In the genomic region with DNA sequence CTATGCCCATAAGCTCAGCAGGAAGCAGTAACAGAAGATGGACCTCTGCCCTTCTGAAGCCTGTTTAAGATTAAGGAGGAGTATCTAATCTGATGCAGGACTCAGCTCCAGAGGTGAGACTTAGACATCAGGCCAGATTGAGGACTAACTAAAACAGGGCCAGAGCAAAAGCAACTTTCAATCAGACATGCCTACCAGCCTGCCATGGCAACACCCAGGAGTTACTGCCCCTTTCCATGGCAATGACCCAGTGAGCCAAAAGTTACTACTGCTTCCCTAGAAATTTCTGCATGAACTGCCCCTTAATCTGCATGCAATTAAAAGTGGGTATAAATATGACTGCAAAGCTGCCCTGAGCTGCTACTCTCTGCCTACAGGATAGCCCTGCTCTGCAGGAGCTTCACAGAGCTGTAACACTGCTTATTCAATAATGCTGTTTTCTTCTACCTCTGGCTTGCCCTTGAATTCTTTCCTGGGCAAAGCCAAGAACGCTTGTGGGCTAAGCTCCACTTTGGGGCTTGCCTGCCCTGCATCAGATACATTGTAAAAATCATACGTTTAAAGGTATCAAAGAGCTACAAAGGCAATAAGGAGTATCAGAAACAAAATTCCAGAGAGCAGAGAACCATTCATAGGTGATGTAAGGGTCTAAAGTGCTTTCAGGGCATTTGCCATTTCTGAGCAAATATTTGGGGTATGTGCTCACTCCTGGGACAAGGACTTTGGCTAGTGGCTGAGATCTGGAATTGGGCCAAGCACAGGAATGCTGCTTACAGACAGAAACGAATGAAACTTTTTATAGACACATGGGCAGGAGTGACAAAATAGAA, we compare ENCODE assay signal across 1 cellular context.
TF ChIP-seq lines count a peak whose summit lies in the region.

No MANE protein-coding gene starts in this region.

TF ChIP-seq in HepG2, 621 proteins besides CTCF, POLR2A, EP300 and RAD21 (continued from another document and continues in another):
- TF ChIP-seq DZIP1 (CRISPR knock-in tag; IDR thresholded peaks at IDR 0.05): no peak
- no peak for TF ChIP-seq ZNF253 (CRISPR knock-in tag; IDR thresholded peaks at IDR 0.05; ENCODE audit: borderline replicate concordance)
- no peak for TF ChIP-seq ZNF570 (CRISPR knock-in tag; IDR thresholded peaks at IDR 0.05; ENCODE audit: borderline replicate concordance)
- TF ChIP-seq HHEX (CRISPR knock-in tag; IDR thresholded peaks at IDR 0.05): no peak
- peak; percentile 66 for TF ChIP-seq FOXA3 (CRISPR knock-in tag; IDR thresholded peaks at IDR 0.05)
- no peak for TF ChIP-seq ZNF768 (CRISPR knock-in tag; IDR thresholded peaks at IDR 0.05)
- no peak for TF ChIP-seq REPIN1 (CRISPR knock-in tag; IDR thresholded peaks at IDR 0.05; ENCODE audit: borderline replicate concordance, low read depth)
- TF ChIP-seq, protein P1, sequence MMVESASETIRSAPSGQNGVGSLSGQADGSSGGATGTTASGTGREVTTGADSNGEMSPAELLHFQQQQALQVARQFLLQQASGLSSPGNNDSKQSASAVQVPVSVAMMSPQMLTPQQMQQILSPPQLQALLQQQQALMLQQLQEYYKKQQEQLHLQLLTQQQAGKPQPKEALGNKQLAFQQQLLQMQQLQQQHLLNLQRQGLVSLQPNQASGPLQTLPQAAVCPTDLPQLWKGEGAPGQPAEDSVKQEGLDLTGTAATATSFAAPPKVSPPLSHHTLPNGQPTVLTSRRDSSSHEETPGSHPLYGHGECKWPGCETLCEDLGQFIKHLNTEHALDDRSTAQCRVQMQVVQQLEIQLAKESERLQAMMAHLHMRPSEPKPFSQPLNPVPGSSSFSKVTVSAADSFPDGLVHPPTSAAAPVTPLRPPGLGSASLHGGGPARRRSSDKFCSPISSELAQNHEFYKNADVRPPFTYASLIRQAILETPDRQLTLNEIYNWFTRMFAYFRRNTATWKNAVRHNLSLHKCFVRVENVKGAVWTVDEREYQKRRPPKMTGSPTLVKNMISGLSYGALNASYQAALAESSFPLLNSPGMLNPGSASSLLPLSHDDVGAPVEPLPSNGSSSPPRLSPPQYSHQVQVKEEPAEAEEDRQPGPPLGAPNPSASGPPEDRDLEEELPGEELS (CRISPR knock-in tag; IDR thresholded peaks at IDR 0.05): 0 out of 2 replicates have a peak, but pooled peaks have one; percentile 4
- TF ChIP-seq ZNF251 (CRISPR knock-in tag; IDR thresholded peaks at IDR 0.05): no peak
- TF ChIP-seq, protein P2, sequence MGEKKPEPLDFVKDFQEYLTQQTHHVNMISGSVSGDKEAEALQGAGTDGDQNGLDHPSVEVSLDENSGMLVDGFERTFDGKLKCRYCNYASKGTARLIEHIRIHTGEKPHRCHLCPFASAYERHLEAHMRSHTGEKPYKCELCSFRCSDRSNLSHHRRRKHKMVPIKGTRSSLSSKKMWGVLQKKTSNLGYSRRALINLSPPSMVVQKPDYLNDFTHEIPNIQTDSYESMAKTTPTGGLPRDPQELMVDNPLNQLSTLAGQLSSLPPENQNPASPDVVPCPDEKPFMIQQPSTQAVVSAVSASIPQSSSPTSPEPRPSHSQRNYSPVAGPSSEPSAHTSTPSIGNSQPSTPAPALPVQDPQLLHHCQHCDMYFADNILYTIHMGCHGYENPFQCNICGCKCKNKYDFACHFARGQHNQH (CRISPR knock-in tag; IDR thresholded peaks at IDR 0.05): peak; percentile 45
- no peak for TF ChIP-seq ZNF75D (CRISPR knock-in tag; IDR thresholded peaks at IDR 0.05; ENCODE audit: borderline replicate concordance)
- TF ChIP-seq ARNT (IDR thresholded peaks at IDR 0.05): no peak
- no peak for TF ChIP-seq ZSCAN22 (CRISPR knock-in tag; IDR thresholded peaks at IDR 0.05)
- no peak for TF ChIP-seq ZNF646 (CRISPR knock-in tag; IDR thresholded peaks at IDR 0.05)
- TF ChIP-seq BCL6 (CRISPR knock-in tag; IDR thresholded peaks at IDR 0.05): no peak; the same call in 1 of the 2 replicates
- peak; percentile 83 for TF ChIP-seq GATAD2A (CRISPR knock-in tag; IDR thresholded peaks at IDR 0.05)
- TF ChIP-seq, protein P3, sequence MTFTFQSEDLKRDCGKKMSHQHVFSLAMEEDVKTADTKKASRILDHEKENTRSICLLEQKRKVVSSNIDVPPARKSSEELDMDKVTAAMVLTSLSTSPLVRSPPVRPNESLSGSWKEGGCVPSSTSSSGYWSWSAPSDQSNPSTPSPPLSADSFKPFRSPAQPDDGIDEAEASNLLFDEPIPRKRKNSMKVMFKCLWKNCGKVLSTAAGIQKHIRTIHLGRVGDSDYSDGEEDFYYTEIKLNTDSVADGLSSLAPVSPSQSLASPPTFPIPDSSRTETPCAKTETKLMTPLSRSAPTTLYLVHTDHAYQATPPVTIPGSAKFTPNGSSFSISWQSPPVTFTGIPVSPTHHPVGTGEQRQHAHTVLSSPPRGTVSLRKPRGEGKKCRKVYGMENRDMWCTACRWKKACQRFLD (CRISPR knock-in tag; IDR thresholded peaks at IDR 0.05; ENCODE audit: borderline replicate concordance): no peak
- TF ChIP-seq ZNF615 (CRISPR knock-in tag; IDR thresholded peaks at IDR 0.05; ENCODE audit: borderline replicate concordance): no peak
- TF ChIP-seq TAF15 (IDR thresholded peaks at IDR 0.05; ENCODE audit: low read depth, low read length, poor library complexity, severe bottlenecking): no peak
- TF ChIP-seq ZNF672 (CRISPR knock-in tag; IDR thresholded peaks at IDR 0.05): no peak
- TF ChIP-seq SMC3 (IDR thresholded peaks at IDR 0.05; ENCODE audit: low read length): no peak
- TF ChIP-seq TOPORS (CRISPR knock-in tag; IDR thresholded peaks at IDR 0.05): no peak
- 0 out of 2 replicates have a peak, but pooled peaks have one; percentile 35 for TF ChIP-seq ZSCAN31 (CRISPR knock-in tag; IDR thresholded peaks at IDR 0.05; ENCODE audit: low read depth)
- no peak for TF ChIP-seq NR2C2 (CRISPR knock-in tag; IDR thresholded peaks at IDR 0.05; ENCODE audit: borderline replicate concordance)
- no peak for TF ChIP-seq E2F1 (CRISPR knock-in tag; IDR thresholded peaks at IDR 0.05)
- TF ChIP-seq, protein P4, sequence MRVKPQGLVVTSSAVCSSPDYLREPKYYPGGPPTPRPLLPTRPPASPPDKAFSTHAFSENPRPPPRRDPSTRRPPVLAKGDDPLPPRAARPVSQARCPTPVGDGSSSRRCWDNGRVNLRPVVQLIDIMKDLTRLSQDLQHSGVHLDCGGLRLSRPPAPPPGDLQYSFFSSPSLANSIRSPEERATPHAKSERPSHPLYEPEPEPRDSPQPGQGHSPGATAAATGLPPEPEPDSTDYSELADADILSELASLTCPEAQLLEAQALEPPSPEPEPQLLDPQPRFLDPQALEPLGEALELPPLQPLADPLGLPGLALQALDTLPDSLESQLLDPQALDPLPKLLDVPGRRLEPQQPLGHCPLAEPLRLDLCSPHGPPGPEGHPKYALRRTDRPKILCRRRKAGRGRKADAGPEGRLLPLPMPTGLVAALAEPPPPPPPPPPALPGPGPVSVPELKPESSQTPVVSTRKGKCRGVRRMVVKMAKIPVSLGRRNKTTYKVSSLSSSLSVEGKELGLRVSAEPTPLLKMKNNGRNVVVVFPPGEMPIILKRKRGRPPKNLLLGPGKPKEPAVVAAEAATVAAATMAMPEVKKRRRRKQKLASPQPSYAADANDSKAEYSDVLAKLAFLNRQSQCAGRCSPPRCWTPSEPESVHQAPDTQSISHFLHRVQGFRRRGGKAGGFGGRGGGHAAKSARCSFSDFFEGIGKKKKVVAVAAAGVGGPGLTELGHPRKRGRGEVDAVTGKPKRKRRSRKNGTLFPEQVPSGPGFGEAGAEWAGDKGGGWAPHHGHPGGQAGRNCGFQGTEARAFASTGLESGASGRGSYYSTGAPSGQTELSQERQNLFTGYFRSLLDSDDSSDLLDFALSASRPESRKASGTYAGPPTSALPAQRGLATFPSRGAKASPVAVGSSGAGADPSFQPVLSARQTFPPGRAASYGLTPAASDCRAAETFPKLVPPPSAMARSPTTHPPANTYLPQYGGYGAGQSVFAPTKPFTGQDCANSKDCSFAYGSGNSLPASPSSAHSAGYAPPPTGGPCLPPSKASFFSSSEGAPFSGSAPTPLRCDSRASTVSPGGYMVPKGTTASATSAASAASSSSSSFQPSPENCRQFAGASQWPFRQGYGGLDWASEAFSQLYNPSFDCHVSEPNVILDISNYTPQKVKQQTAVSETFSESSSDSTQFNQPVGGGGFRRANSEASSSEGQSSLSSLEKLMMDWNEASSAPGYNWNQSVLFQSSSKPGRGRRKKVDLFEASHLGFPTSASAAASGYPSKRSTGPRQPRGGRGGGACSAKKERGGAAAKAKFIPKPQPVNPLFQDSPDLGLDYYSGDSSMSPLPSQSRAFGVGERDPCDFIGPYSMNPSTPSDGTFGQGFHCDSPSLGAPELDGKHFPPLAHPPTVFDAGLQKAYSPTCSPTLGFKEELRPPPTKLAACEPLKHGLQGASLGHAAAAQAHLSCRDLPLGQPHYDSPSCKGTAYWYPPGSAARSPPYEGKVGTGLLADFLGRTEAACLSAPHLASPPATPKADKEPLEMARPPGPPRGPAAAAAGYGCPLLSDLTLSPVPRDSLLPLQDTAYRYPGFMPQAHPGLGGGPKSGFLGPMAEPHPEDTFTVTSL (CRISPR knock-in tag; IDR thresholded peaks at IDR 0.05; ENCODE audit: borderline replicate concordance): peak; percentile 82; the same call in 1 of the 2 replicates
- TF ChIP-seq ZNF20 (CRISPR knock-in tag; IDR thresholded peaks at IDR 0.05): no peak
- peak; percentile 52 for TF ChIP-seq SAP130 (CRISPR knock-in tag; IDR thresholded peaks at IDR 0.05; ENCODE audit: low read depth)
- TF ChIP-seq ZSCAN21 (CRISPR knock-in tag; IDR thresholded peaks at IDR 0.05; ENCODE audit: borderline replicate concordance): no peak
- TF ChIP-seq HNRNPH1 (optimal IDR thresholded peaks at IDR 0.05; ENCODE audit: low read depth, low read length): no peak
- TF ChIP-seq ZFP36L1 (CRISPR knock-in tag; IDR thresholded peaks at IDR 0.05): no peak
- no peak for TF ChIP-seq STAG1 (CRISPR knock-in tag; IDR thresholded peaks at IDR 0.05)
